Comparison of ENCODE assay signal across 17 cellular contexts in genomic region chr6:169903122-169903521, GRCh38.
"Had no signal": no experiment of that assay in that cellular context is flagged by ENCODE, and none has a peak within 500 bp of the region (broad histone marks: within the 10 kb centered on the region; RNA-seq: fewer than 3 reads in every experiment).

No MANE protein-coding gene starts in this region.

- H3K4me3 ChIP-seq: coronary artery, dorsolateral prefrontal cortex, esophagus muscularis mucosa, gastroesophageal sphincter, heart left ventricle, hepatocyte, left lung, lower lobe of right lung had no signal

- H3K27ac ChIP-seq: coronary artery, dorsolateral prefrontal cortex, esophagus muscularis mucosa, foreskin keratinocyte, gastroesophageal sphincter, heart left ventricle, hepatocyte, left lung, lower lobe of right lung had no signal

- H3K36me3 ChIP-seq: esophagus muscularis mucosa, gastroesophageal sphincter, heart left ventricle, left lung, lower lobe of right lung had no signal

- DNase-seq: dermis blood vessel endothelial cell; dorsolateral prefrontal cortex; effector CD4-positive, alpha-beta T cell; effector memory CD4-positive, alpha-beta T cell; foreskin keratinocyte; heart left ventricle; hypothalamus; left cardiac atrium; left ventricle myocardium superior; lower lobe of right lung; mesendoderm; midbrain had no signal

- H3K4me1 ChIP-seq: foreskin keratinocyte had no signal

- H3K9me3 ChIP-seq: esophagus muscularis mucosa, gastroesophageal sphincter, heart left ventricle, left lung, lower lobe of right lung had no signal

- H3K4me2 ChIP-seq: hepatocyte had no signal

- H3K27me3 ChIP-seq: dorsolateral prefrontal cortex, foreskin keratinocyte, heart left ventricle, hepatocyte, left lung had no signal

- H2AFZ ChIP-seq: hepatocyte had no signal

- H3K79me2 ChIP-seq: hepatocyte had no signal

- ATAC-seq: foreskin keratinocyte, gastroesophageal sphincter, heart left ventricle, left cardiac atrium, left lung, left ventricle myocardium superior, lower lobe of right lung had no signal
